8 cellular contexts compared by ENCODE assay signal in the genomic region with DNA sequence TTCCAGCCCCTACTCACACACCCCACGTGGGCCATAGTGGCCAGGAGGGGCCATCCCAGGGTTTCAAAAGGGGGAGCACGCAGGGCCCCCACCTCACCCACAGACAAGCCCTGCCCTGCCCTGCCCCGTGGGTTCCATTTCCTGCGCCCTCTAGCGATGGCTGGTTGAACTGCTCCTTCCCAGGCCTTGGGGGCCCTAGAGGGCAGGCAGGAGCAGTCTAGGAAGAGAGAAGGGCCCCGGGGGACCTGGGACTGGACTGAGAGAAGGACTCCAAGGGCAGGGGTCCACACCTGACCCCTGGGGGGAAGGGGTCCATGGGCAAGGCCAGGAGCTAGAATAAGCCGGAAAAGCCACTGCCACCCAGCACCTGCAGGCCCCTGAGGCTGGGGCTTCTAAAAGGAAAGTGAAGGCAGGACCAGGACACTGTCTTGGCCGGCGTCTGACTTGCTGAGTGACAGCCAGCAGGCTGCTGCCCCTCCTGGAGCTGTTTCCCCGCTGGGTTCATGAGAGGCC. TPM values are rescaled to one million over a fixed set of nuclear protein-coding genes. Genes with fewer than 3 reads are reported as not detected.
A peak's percentile ranks its signal among the peaks of the same experiment; 100 is the strongest.
DNase-seq lines count a peak whose midpoint lies in the region; ATAC-seq and TF ChIP-seq lines count a peak whose summit lies in the region.

No MANE protein-coding gene starts in this region.

- H3K27ac Mint-ChIP-seq in type B pancreatic cell, result no peak overlapping the region

- TF ChIP-seq CTCF in esophagus squamous epithelium (IDR thresholded peaks at IDR 0.05) (peak; percentile 57 to 92 (median 80)), type B pancreatic cell (conservative IDR thresholded peaks at IDR 0.05) (peak; percentile 93)

- DNase-seq in AG08395 (ENCODE audit: low spot score) (peak; percentile 72), NCI-H774 (lab: John Stamatoyannopoulos, UW) (peak; percentile 13), esophagus squamous epithelium (lab: John Stamatoyannopoulos, UW) (no peak), nucleus accumbens (lab: John Stamatoyannopoulos, UW) (peak in 41 of 56 donors; percentile 19 to 83 (median 46)), type B pancreatic cell (ENCODE audit: extremely low spot score, unreplicated experiment) (no peak)
- peak; percentile 94 for DNase-seq in activated CD8-positive, alpha-beta memory T cell treated with anti-CD3 and anti-CD28 coated beads, Interleukin-2, amount 50 U/mL, for 48 hours

- H3K27me3 Mint-ChIP-seq in type B pancreatic cell, result peaks cover 9% of the 10 kb centered on the region

- no peaks in the 10 kb centered on the region for H3K9me3 ChIP-seq in esophagus squamous epithelium

- H3K27ac ChIP-seq in esophagus squamous epithelium, result no peak overlapping the region

- H3K36me3 ChIP-seq in esophagus squamous epithelium, result peaks cover 0 to 27% (median 0%) of the 10 kb centered on the region in 3 donors

- H3K4me1 Mint-ChIP-seq in type B pancreatic cell (ENCODE audit: unreplicated experiment), result peaks cover 8% of the 10 kb centered on the region

- no peaks in the 10 kb centered on the region for H3K36me3 Mint-ChIP-seq in type B pancreatic cell

- H3K9me3 Mint-ChIP-seq in type B pancreatic cell, result no peaks in the 10 kb centered on the region

- peak; percentile 81 for ATAC-seq in GM18505 (IDR thresholded peaks at IDR 0.05; ENCODE audit: unreplicated experiment)
- peak; percentile 83 for ATAC-seq in HG02938 (IDR thresholded peaks at IDR 0.05; ENCODE audit: unreplicated experiment)

- peaks cover 3 to 32% (median 14%) of the 10 kb centered on the region in 3 donors for H3K4me1 ChIP-seq in esophagus squamous epithelium

- 27% methylated on average over 3 of the region's 10 CpGs; no CpG with 5 or more reads in 1 of the 2 donors for WGBS in esophagus squamous epithelium, 2 donors

- intact Hi-C loops in esophagus squamous epithelium (cut with DNase I), result no loop called here

- peaks cover 0 to 8% (median 0%) of the 10 kb centered on the region in 4 donors for H3K27me3 ChIP-seq in esophagus squamous epithelium

- H3K4me3 Mint-ChIP-seq in type B pancreatic cell, result no peak overlapping the region

- TF ChIP-seq POLR2A in GM18505 (IDR thresholded peaks at IDR 0.05; ENCODE audit: borderline replicate concordance, extremely low read depth, insufficient read depth, insufficient read length) (no peak), esophagus squamous epithelium (IDR thresholded peaks at IDR 0.05) (no peak)

- H3K4me3 ChIP-seq in esophagus squamous epithelium, result no peak overlapping the region

RNA-seq across cellular contexts. Expression of gene CYP26B1, which starts 10.1 kb away (rescaled TPM):
- total RNA-seq in esophagus squamous epithelium (1 to 10 TPM in 3 of 4 donors, under 1 TPM in 1; 0.62 to 6.7 (median 1.3) TPM), type B pancreatic cell (ENCODE audit: low replicate concordance) (5.4 and 23.6 TPM in 2 replicates)

Comparison
In these comparisons a context has a peak if more than half of its experiments do, and no peak if none do; other contexts are left out.
1. DNase-seq: peak in AG08395 (single experiment), NCI-H774 (single experiment), activated CD8-positive, alpha-beta memory T cell treated with anti-CD3 and anti-CD28 coated beads, Interleukin-2, amount 50 U/mL, for 48 hours (single experiment) and nucleus accumbens (41 of 56); none in esophagus squamous epithelium (single experiment) and type B pancreatic cell (single experiment).